2 cellular contexts compared by ENCODE assay signal in the genomic region with DNA sequence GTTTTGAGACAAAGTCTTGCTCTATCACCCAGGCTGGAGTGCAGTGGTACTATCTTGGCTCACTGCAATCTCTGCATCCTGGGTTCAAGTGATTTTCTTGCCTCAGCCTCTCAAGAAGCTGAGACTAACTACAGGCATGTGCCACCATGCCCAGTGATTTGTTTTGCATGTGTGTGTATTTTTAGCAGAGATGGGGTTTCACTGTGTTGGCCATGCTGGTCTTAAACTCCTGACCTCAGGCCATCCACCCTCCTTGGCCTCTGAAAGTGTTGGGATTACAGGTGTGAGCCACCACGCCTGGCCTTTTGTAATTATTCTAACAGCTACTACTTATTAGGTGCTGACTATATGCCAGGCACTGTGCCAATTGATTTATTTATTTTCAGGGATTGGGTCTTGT. TPM values are rescaled to one million over a fixed set of nuclear protein-coding genes. Genes with fewer than 3 reads are reported as not detected.
"Had no signal": no experiment of that assay in that cellular context is flagged by ENCODE, and none has a peak within 500 bp of the region (broad histone marks: within the 10 kb centered on the region; RNA-seq: fewer than 3 reads in every experiment).

No MANE protein-coding gene starts in this region.

RNA-seq across cellular contexts. Expression of gene NPIPA7, which starts 25.3 kb away (rescaled TPM):
- total RNA-seq: osteoblast, smooth muscle cell had no signal
